In the genomic region with DNA sequence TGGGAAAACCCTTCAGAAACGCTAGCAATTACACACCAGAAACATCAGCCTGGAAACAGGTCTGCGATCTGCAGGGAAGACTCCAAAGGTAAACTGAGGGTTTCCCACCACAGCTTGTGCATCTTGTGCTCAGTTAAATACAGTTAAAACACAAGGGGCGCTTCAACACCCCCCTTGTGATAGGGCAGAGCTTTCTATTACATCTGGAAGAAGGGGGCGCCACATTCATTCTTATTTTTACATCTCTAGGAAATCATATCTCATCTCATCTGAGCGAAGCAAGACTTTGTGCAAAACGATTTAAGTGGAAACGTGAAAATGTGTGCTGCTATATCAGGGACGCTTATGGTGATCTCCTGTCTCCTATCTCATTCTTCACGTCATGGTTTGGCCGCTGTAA, we compare ENCODE assay signal across 2 cellular contexts.
TF ChIP-seq lines count a peak whose summit lies in the region.

No MANE protein-coding gene starts in this region.

TF ChIP-seq in SK-N-SH, 30 proteins besides CTCF, POLR2A, EP300 and RAD21 (continued from another document):
- TF ChIP-seq, protein P1, sequence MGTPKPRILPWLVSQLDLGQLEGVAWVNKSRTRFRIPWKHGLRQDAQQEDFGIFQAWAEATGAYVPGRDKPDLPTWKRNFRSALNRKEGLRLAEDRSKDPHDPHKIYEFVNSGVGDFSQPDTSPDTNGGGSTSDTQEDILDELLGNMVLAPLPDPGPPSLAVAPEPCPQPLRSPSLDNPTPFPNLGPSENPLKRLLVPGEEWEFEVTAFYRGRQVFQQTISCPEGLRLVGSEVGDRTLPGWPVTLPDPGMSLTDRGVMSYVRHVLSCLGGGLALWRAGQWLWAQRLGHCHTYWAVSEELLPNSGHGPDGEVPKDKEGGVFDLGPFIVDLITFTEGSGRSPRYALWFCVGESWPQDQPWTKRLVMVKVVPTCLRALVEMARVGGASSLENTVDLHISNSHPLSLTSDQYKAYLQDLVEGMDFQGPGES (IDR thresholded peaks at IDR 0.05; ENCODE audit: low read depth, low read length) = no peak
- TF ChIP-seq TAF1 (IDR thresholded peaks at IDR 0.05; ENCODE audit: borderline replicate concordance, low read depth, low read length) (no peak), GATA2 (CRISPR knock-in tag; IDR thresholded peaks at IDR 0.05) (no peak), RXRA (IDR thresholded peaks at IDR 0.05; ENCODE audit: borderline replicate concordance, low read depth) (no peak), TEAD4 (IDR thresholded peaks at IDR 0.05; ENCODE audit: borderline replicate concordance, insufficient read depth) (no peak), EZH2phosphoT487 (IDR thresholded peaks at IDR 0.05; ENCODE audit: borderline replicate concordance, low read depth) (no peak), NRF1 (IDR thresholded peaks at IDR 0.05; ENCODE audit: low read depth, low read length) (no peak)
- TF ChIP-seq, protein P2, sequence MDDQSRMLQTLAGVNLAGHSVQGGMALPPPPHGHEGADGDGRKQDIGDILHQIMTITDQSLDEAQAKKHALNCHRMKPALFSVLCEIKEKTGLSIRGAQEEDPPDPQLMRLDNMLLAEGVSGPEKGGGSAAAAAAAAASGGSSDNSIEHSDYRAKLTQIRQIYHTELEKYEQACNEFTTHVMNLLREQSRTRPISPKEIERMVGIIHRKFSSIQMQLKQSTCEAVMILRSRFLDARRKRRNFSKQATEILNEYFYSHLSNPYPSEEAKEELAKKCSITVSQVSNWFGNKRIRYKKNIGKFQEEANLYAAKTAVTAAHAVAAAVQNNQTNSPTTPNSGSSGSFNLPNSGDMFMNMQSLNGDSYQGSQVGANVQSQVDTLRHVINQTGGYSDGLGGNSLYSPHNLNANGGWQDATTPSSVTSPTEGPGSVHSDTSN (IDR thresholded peaks at IDR 0.05) = no peak

TF ChIP-seq in SK-N-SH treated with all-trans-retinoic acid at 6 μM for 48 hours, 23 proteins besides CTCF, POLR2A, EP300 and RAD21 (continued from another document):
- TF ChIP-seq, protein P3, sequence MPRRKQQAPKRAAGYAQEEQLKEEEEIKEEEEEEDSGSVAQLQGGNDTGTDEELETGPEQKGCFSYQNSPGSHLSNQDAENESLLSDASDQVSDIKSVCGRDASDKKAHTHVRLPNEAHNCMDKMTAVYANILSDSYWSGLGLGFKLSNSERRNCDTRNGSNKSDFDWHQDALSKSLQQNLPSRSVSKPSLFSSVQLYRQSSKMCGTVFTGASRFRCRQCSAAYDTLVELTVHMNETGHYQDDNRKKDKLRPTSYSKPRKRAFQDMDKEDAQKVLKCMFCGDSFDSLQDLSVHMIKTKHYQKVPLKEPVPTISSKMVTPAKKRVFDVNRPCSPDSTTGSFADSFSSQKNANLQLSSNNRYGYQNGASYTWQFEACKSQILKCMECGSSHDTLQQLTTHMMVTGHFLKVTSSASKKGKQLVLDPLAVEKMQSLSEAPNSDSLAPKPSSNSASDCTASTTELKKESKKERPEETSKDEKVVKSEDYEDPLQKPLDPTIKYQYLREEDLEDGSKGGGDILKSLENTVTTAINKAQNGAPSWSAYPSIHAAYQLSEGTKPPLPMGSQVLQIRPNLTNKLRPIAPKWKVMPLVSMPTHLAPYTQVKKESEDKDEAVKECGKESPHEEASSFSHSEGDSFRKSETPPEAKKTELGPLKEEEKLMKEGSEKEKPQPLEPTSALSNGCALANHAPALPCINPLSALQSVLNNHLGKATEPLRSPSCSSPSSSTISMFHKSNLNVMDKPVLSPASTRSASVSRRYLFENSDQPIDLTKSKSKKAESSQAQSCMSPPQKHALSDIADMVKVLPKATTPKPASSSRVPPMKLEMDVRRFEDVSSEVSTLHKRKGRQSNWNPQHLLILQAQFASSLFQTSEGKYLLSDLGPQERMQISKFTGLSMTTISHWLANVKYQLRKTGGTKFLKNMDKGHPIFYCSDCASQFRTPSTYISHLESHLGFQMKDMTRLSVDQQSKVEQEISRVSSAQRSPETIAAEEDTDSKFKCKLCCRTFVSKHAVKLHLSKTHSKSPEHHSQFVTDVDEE (CRISPR knock-in tag; IDR thresholded peaks at IDR 0.05) = no peak
- TF ChIP-seq, protein P4, sequence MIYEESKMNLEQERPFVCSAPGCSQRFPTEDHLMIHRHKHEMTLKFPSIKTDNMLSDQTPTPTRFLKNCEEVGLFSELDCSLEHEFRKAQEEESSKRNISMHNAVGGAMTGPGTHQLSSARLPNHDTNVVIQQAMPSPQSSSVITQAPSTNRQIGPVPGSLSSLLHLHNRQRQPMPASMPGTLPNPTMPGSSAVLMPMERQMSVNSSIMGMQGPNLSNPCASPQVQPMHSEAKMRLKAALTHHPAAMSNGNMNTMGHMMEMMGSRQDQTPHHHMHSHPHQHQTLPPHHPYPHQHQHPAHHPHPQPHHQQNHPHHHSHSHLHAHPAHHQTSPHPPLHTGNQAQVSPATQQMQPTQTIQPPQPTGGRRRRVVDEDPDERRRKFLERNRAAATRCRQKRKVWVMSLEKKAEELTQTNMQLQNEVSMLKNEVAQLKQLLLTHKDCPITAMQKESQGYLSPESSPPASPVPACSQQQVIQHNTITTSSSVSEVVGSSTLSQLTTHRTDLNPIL (CRISPR knock-in tag; IDR thresholded peaks at IDR 0.05; ENCODE audit: low read depth) = no peak
- TF ChIP-seq ISL1 (CRISPR knock-in tag; IDR thresholded peaks at IDR 0.05) = no peak
- TF ChIP-seq ZNF565 (CRISPR knock-in tag; conservative IDR thresholded peaks at IDR 0.05; ENCODE audit: low read depth) = no peak
- TF ChIP-seq ZNF70 (CRISPR knock-in tag; IDR thresholded peaks at IDR 0.05) = no peak
- no peak for TF ChIP-seq PPARA (CRISPR knock-in tag; IDR thresholded peaks at IDR 0.05; ENCODE audit: borderline replicate concordance)
- no peak for TF ChIP-seq ARNTL (CRISPR knock-in tag; IDR thresholded peaks at IDR 0.05; ENCODE audit: borderline replicate concordance, low read depth)
- no peak for TF ChIP-seq BACH2 (CRISPR knock-in tag; IDR thresholded peaks at IDR 0.05; ENCODE audit: borderline replicate concordance)
- no peak for TF ChIP-seq TOX (CRISPR knock-in tag; IDR thresholded peaks at IDR 0.05; ENCODE audit: borderline replicate concordance)
- no peak for TF ChIP-seq TCF4 (CRISPR knock-in tag; IDR thresholded peaks at IDR 0.05; ENCODE audit: borderline replicate concordance)
- no peak for TF ChIP-seq RARB (CRISPR knock-in tag; IDR thresholded peaks at IDR 0.05)
- TF ChIP-seq ZFP30 (CRISPR knock-in tag; IDR thresholded peaks at IDR 0.05) = no peak
- TF ChIP-seq, protein P5, sequence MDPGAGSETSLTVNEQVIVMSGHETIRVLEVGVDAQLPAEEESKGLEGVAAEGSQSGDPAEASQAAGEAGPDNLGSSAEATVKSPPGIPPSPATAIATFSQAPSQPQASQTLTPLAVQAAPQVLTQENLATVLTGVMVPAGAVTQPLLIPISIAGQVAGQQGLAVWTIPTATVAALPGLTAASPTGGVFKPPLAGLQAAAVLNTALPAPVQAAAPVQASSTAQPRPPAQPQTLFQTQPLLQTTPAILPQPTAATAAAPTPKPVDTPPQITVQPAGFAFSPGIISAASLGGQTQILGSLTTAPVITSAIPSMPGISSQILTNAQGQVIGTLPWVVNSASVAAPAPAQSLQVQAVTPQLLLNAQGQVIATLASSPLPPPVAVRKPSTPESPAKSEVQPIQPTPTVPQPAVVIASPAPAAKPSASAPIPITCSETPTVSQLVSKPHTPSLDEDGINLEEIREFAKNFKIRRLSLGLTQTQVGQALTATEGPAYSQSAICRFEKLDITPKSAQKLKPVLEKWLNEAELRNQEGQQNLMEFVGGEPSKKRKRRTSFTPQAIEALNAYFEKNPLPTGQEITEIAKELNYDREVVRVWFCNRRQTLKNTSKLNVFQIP (CRISPR knock-in tag; IDR thresholded peaks at IDR 0.05; ENCODE audit: borderline replicate concordance, low read depth) = no peak
- TF ChIP-seq, protein P6, sequence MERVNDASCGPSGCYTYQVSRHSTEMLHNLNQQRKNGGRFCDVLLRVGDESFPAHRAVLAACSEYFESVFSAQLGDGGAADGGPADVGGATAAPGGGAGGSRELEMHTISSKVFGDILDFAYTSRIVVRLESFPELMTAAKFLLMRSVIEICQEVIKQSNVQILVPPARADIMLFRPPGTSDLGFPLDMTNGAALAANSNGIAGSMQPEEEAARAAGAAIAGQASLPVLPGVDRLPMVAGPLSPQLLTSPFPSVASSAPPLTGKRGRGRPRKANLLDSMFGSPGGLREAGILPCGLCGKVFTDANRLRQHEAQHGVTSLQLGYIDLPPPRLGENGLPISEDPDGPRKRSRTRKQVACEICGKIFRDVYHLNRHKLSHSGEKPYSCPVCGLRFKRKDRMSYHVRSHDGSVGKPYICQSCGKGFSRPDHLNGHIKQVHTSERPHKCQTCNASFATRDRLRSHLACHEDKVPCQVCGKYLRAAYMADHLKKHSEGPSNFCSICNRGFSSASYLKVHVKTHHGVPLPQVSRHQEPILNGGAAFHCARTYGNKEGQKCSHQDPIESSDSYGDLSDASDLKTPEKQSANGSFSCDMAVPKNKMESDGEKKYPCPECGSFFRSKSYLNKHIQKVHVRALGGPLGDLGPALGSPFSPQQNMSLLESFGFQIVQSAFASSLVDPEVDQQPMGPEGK (CRISPR knock-in tag; IDR thresholded peaks at IDR 0.05; ENCODE audit: borderline replicate concordance) = no peak
- no peak for TF ChIP-seq ESRRG (CRISPR knock-in tag; IDR thresholded peaks at IDR 0.05)
- TF ChIP-seq, protein P7, sequence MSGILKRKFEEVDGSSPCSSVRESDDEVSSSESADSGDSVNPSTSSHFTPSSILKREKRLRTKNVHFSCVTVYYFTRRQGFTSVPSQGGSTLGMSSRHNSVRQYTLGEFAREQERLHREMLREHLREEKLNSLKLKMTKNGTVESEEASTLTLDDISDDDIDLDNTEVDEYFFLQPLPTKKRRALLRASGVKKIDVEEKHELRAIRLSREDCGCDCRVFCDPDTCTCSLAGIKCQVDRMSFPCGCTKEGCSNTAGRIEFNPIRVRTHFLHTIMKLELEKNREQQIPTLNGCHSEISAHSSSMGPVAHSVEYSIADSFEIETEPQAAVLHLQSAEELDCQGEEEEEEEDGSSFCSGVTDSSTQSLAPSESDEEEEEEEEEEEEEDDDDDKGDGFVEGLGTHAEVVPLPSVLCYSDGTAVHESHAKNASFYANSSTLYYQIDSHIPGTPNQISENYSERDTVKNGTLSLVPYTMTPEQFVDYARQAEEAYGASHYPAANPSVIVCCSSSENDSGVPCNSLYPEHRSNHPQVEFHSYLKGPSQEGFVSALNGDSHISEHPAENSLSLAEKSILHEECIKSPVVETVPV (CRISPR knock-in tag; IDR thresholded peaks at IDR 0.05) = no peak
- no peak for TF ChIP-seq ZC3H10 (CRISPR knock-in tag; IDR thresholded peaks at IDR 0.05)
